ENCODE assay signal across 25 cellular contexts in genomic region chr4:183096276-183096965, GRCh38. TPM values are rescaled to one million over a fixed set of nuclear protein-coding genes. Genes with fewer than 3 reads are reported as not detected.
DNase-seq lines count a peak whose midpoint lies in the region; ATAC-seq, FAIRE-seq and TF ChIP-seq lines count a peak whose summit lies in the region.
"Had no signal": no experiment of that assay in that cellular context is flagged by ENCODE, and none has a peak within 500 bp of the region (broad histone marks: within the 10 kb centered on the region; RNA-seq: fewer than 3 reads in every experiment).

No MANE protein-coding gene starts in this region.

- BruUV-seq in HepG2 (replicated peaks; lab: Mats Ljungman, UMichigan) = no TSS peak

- H3K4me1 Mint-ChIP-seq in activated T-helper 17 cell treated with anti-CD3 and anti-CD28 coated beads, Interleukin-2, amount 50 U/mL, for 72 hours = no peaks in the 10 kb centered on the region

- H3K4me1 ChIP-seq in HepG2 (ENCODE audit: insufficient read depth, low read length) (peaks cover 48% of the 10 kb centered on the region), right lobe of liver (peaks cover 0 to 29% (median 0%) of the 10 kb centered on the region in 4 donors), HAP-1 (peaks cover 19% of the 10 kb centered on the region)
- H3K4me1 ChIP-seq in effector memory CD4-positive, alpha-beta T cell (ENCODE audit: control insufficient read depth, insufficient read depth, low read length, poor library complexity, severe bottlenecking) = peaks cover 12% of the 10 kb centered on the region
- H3K4me1 ChIP-seq: BE2C had no signal

- no peak for TF ChIP-seq CTCF in HepG2 (CRISPR knock-in tag; IDR thresholded peaks at IDR 0.05)
- TF ChIP-seq CTCF in right lobe of liver (IDR thresholded peaks at IDR 0.05) = no peak

- no peaks in the 10 kb centered on the region for H3K9me3 ChIP-seq in HepG2 (ENCODE audit: low read length)
- H3K9me3 ChIP-seq in right lobe of liver = no peaks in the 10 kb centered on the region
- no peaks in the 10 kb centered on the region for H3K9me3 ChIP-seq in HAP-1
- no peaks in the 10 kb centered on the region for H3K9me3 ChIP-seq in effector memory CD4-positive, alpha-beta T cell (ENCODE audit: control insufficient read depth, low read length)
- H3K9me3 ChIP-seq: BE2C, body of pancreas, left lung, mucosa of descending colon, SK-N-SH had no signal

- H4K20me1 ChIP-seq in HepG2 (ENCODE audit: insufficient read depth, low read length) = peaks cover 14% of the 10 kb centered on the region

- H2AFZ ChIP-seq in HepG2 (ENCODE audit: low read length) = no peak overlapping the region

- POLR2A ChIA-PET in HepG2 (lab: Yijun Ruan, JAX) = interaction anchor here (4.4 kb wide), 1 partner anchor 14 kb away, joined by 78 read pairs; no protein-coding TSS in a partner anchor

- peaks cover 37% of the 10 kb centered on the region for H3K79me2 ChIP-seq in HepG2 (ENCODE audit: insufficient read depth, low read length)

- DNase-seq in HepG2 (ENCODE audit: low spot score) (no peak), right lobe of liver (no peak), kidney tubule cell (ENCODE audit: low spot score) (peak; percentile 29), HAP-1 (ENCODE audit: low spot score in 2 of 2) (no peak)
- no peak for DNase-seq in effector memory CD4-positive, alpha-beta T cell
- DNase-seq: BE2C; body of pancreas; effector memory CD8-positive, alpha-beta T cell; KG1; left lung; mucosa of descending colon; NCI-H2029 treated with DMSO at 0.1 percent for 48 hours; NK-92 treated with Interleukin-12 subunit alpha and Interleukin-12 subunit beta, amount 100 ng/mL, for 24 hours; occipital lobe; SK-N-SH; stimulated activated CD4-positive, alpha-beta T cell treated with anti-CD3 and anti-CD28 coated beads, Interleukin-15, amount 100 ng/mL, for 24 hours; T-helper 9 cell had no signal

- peaks cover 19% of the 10 kb centered on the region for H3K27me3 Mint-ChIP-seq in activated T-helper 17 cell treated with anti-CD3 and anti-CD28 coated beads, Interleukin-2, amount 50 U/mL, for 72 hours

- peak overlapping the region; percentile 14 for H3K27ac ChIP-seq in HepG2 (ENCODE audit: extremely low read length, insufficient read depth, low read length)
- no peak overlapping the region for H3K27ac ChIP-seq in right lobe of liver
- H3K27ac ChIP-seq in effector memory CD4-positive, alpha-beta T cell (ENCODE audit: insufficient read depth, low read length, poor library complexity, severe bottlenecking) = no peak overlapping the region
- H3K27ac ChIP-seq: body of pancreas had no signal

- H3K9me3 Mint-ChIP-seq in activated T-helper 17 cell treated with anti-CD3 and anti-CD28 coated beads, Interleukin-2, amount 50 U/mL, for 72 hours = no peaks in the 10 kb centered on the region
- H3K9me3 Mint-ChIP-seq: activated naive CD4-positive, alpha-beta T cell treated with anti-CD3 and anti-CD28 coated beads, Interleukin-2, amount 50 U/mL, for 72 hours; effector memory CD8-positive, alpha-beta T cell had no signal

- H3K27ac Mint-ChIP-seq in activated T-helper 17 cell treated with anti-CD3 and anti-CD28 coated beads, Interleukin-2, amount 50 U/mL, for 72 hours = no peak overlapping the region
- H3K27ac Mint-ChIP-seq: activated naive CD4-positive, alpha-beta T cell treated with anti-CD3 and anti-CD28 coated beads, Interleukin-2, amount 50 U/mL, for 72 hours had no signal

- no peak for TF ChIP-seq POLR2A in HepG2 (IDR thresholded peaks at IDR 0.05; ENCODE audit: insufficient read depth in 1 of 2, low read depth in 2 of 2, low read length in 2 of 2)
- no peak for TF ChIP-seq POLR2A in right lobe of liver (IDR thresholded peaks at IDR 0.05)

- TF ChIP-seq EP300 in HepG2 (IDR thresholded peaks at IDR 0.05; ENCODE audit: low read depth in 2 of 2, low read length in 2 of 2) (no peak), HepG2 (CRISPR knock-in tag; IDR thresholded peaks at IDR 0.05; ENCODE audit: borderline replicate concordance) (no peak)

- CTCF ChIA-PET in HepG2 (lab: Yijun Ruan, JAX; ENCODE audit: low intra/inter-chr PET ratio, low total read pairs) = no interaction called here

- ATAC-seq in HepG2 = no peak
- ATAC-seq in right lobe of liver = no peak
- no peak for ATAC-seq in activated T-helper 17 cell treated with anti-CD3 and anti-CD28 coated beads, Interleukin-2, amount 50 U/mL, for 72 hours (replicated peaks)
- ATAC-seq in HG02678 (IDR thresholded peaks at IDR 0.05; ENCODE audit: unreplicated experiment) = no peak
- no peak for ATAC-seq in GM18873 (IDR thresholded peaks at IDR 0.05; ENCODE audit: low FRiP score, unreplicated experiment)
- ATAC-seq: activated CD4-positive, CD25-positive, alpha-beta regulatory T cell treated with anti-CD3 and anti-CD28 coated beads, Interleukin-2, amount 50 U/mL, for 24 hours; activated naive CD4-positive, alpha-beta T cell treated with anti-CD3 and anti-CD28 coated beads, Interleukin-2, amount 50 U/mL, for 72 hours; body of pancreas; effector memory CD8-positive, alpha-beta T cell; left lung; mucosa of descending colon; right cardiac atrium had no signal

- H3K4me3 Mint-ChIP-seq in activated T-helper 17 cell treated with anti-CD3 and anti-CD28 coated beads, Interleukin-2, amount 50 U/mL, for 72 hours = peak overlapping the region; percentile 81

- H3K27me3 ChIP-seq in HepG2 (ENCODE audit: control insufficient read depth in 1 of 2, insufficient read depth in 2 of 2, low read length in 2 of 2) = no peaks in the 10 kb centered on the region; a peak in 1 of 5 replicates
- no peaks in the 10 kb centered on the region for H3K27me3 ChIP-seq in right lobe of liver
- H3K27me3 ChIP-seq in HAP-1 (ENCODE audit: low read depth) = no peaks in the 10 kb centered on the region
- no peaks in the 10 kb centered on the region for H3K27me3 ChIP-seq in effector memory CD4-positive, alpha-beta T cell (replicated peaks; ENCODE audit: control insufficient read depth, insufficient read depth, low read length, poor library complexity, severe bottlenecking)
- H3K27me3 ChIP-seq: BE2C, body of pancreas had no signal

- H3K4me3 ChIP-seq in HepG2 (replicated peaks in 1 of 3; ENCODE audit: insufficient read depth in 1 of 3, low read depth in 2 of 3, low read length in 3 of 3) = no peak overlapping the region; a peak in 1 of 6 replicates
- no peak overlapping the region for H3K4me3 ChIP-seq in right lobe of liver
- no peak overlapping the region for H3K4me3 ChIP-seq in HAP-1
- no peak overlapping the region for H3K4me3 ChIP-seq in effector memory CD4-positive, alpha-beta T cell (ENCODE audit: insufficient read depth, low read depth, low read length, poor library complexity, severe bottlenecking)
- H3K4me3 ChIP-seq: body of pancreas, mucosa of descending colon had no signal

- no peak overlapping the region for H3K9ac ChIP-seq in HepG2 (ENCODE audit: insufficient read depth, low read depth, low read length)
- H3K9ac ChIP-seq: SK-N-SH had no signal

- WGBS in HepG2 (ENCODE audit: low lambda C conversion rate) = 94% methylated on average over 15 of the region's 15 CpGs
- WGBS in right lobe of liver (ENCODE audit: insufficient coverage, low coverage, low lambda C conversion rate, missing lambda C conversion rate) = 83% methylated on average over 15 of the region's 15 CpGs

- in situ Hi-C loops in HepG2 (cut with HindIII; ENCODE audit: extremely low pct_ligation_motif_present, low pct_unique_long_range_greater_than_20kb) = no loop called here
- in situ Hi-C loops in HAP-1 (cut with MboI; ENCODE audit: low sequenced_read_pairs) = no loop called here

- peak overlapping the region; percentile 79; the same call in 1 of the 2 replicates for H3K4me2 ChIP-seq in HepG2 (ENCODE audit: low read depth, low read length)

- FAIRE-seq in HepG2 (lab: Jason Lieb, UNC) = no peak
- FAIRE-seq: A204.1, urothelium cell line had no signal

- intact Hi-C loops in HepG2 (cut with micrococcal nuclease; ENCODE audit: unreplicated experiment) = no loop called here
- intact Hi-C loops in right lobe of liver (cut with DNase I) = no loop called here

- H3K36me3 ChIP-seq in HepG2 (replicated peaks in 1 of 2; ENCODE audit: control insufficient read depth in 1 of 2, insufficient read depth in 2 of 2, low read length in 2 of 2) (no peaks in the 10 kb centered on the region), right lobe of liver (no peaks in the 10 kb centered on the region), HAP-1 (replicated peaks) (no peaks in the 10 kb centered on the region)
- H3K36me3 ChIP-seq in effector memory CD4-positive, alpha-beta T cell (ENCODE audit: control insufficient read depth, insufficient read depth, low read length) = no peaks in the 10 kb centered on the region
- H3K36me3 ChIP-seq: BE2C, left lung had no signal

- no peak for TF ChIP-seq RAD21 in HepG2 (CRISPR knock-in tag; IDR thresholded peaks at IDR 0.05)

- peaks cover 7% of the 10 kb centered on the region for H3K36me3 Mint-ChIP-seq in activated T-helper 17 cell treated with anti-CD3 and anti-CD28 coated beads, Interleukin-2, amount 50 U/mL, for 72 hours (ENCODE audit: low read depth)

RNA-seq across cellular contexts. Expression of gene WWC2, which starts 2.6 kb away (rescaled TPM):
- total RNA-seq in HepG2 (2016; rRNA removed; fragmentation: Illumina TruSeq; extraction: Trizol) (40.0 and 44.6 TPM in 2 replicates), right lobe of liver (10 to 100 TPM; 19.5 to 48.9 (median 34.4) TPM)
- 9.4 and 9.9 TPM in 2 replicates for total RNA-seq in HepG2 (2016; cell fraction: cytosol; rRNA removed; fragmentation: Illumina TruSeq; extraction: Trizol; ENCODE audit: low read depth)
- 39.3 and 44.7 TPM in 2 replicates for total RNA-seq in HepG2 (2016; cell fraction: insoluble cytoplasmic fraction; rRNA removed; fragmentation: Illumina TruSeq; extraction: Trizol)
- 20.4 and 25.6 TPM in 2 replicates for total RNA-seq in HepG2 (2016; cell fraction: membrane; rRNA removed; fragmentation: Illumina TruSeq; extraction: Trizol)
- 53.6 and 60.5 TPM in 2 replicates for total RNA-seq in HepG2 (2016; cell fraction: nucleus; rRNA removed; fragmentation: Illumina TruSeq; extraction: Trizol)
- polyA plus RNA-seq in HepG2 (2011; rRNA removed) = 39.9 and 50.1 TPM in 2 replicates
- polyA plus RNA-seq in HepG2 (2011; cell fraction: cytosol; rRNA removed) = 28.1 and 30.9 TPM in 2 replicates
- 89.9 and 101 TPM in 2 replicates for polyA plus RNA-seq in HepG2 (2011; cell fraction: nucleus; rRNA removed)
- 43.9 and 54.9 TPM in 2 replicates for polyA plus RNA-seq in HepG2 (2012)
- polyA plus RNA-seq in HepG2 (2016; cell fraction: cytosol; fragmentation: Illumina TruSeq; extraction: Trizol; ENCODE audit: low read depth) = 0.82 and 1.0 TPM in 2 replicates
- 26.2 and 27.1 TPM in 2 replicates for polyA plus RNA-seq in HepG2 (2016; cell fraction: insoluble cytoplasmic fraction; fragmentation: Illumina TruSeq; extraction: Trizol; ENCODE audit: low read depth)
- 5.2 and 6.2 TPM in 2 replicates for polyA plus RNA-seq in HepG2 (2016; cell fraction: membrane; fragmentation: Illumina TruSeq; extraction: Trizol; ENCODE audit: low read depth)
- 41.4 and 50.5 TPM in 2 replicates for polyA plus RNA-seq in HepG2 (2016; cell fraction: nucleus; fragmentation: Illumina TruSeq; extraction: Trizol; ENCODE audit: insufficient read depth, low read depth)
- 11.7 and 43.0 TPM in 2 replicates for polyA minus RNA-seq in HepG2 (2011; rRNA and poly(A)+ RNA removed; ENCODE audit: low replicate concordance)
- polyA minus RNA-seq in HepG2 (2011; cell fraction: cytosol; rRNA and poly(A)+ RNA removed) = 33.9 and 36.8 TPM in 2 replicates
- 200 and 232 TPM in 2 replicates for polyA minus RNA-seq in HepG2 (2011; cell fraction: nucleus; rRNA and poly(A)+ RNA removed)
- 10 to 100 TPM in 1 of 2 donors, under 1 TPM in 1; 0.76 to 11.9 TPM for total RNA-seq in activated T-helper 17 cell treated with anti-CD3 and anti-CD28 coated beads, Interleukin-2, amount 50 U/mL, for 72 hours
